ENCODE assay signal across 11 cellular contexts in the genomic region with DNA sequence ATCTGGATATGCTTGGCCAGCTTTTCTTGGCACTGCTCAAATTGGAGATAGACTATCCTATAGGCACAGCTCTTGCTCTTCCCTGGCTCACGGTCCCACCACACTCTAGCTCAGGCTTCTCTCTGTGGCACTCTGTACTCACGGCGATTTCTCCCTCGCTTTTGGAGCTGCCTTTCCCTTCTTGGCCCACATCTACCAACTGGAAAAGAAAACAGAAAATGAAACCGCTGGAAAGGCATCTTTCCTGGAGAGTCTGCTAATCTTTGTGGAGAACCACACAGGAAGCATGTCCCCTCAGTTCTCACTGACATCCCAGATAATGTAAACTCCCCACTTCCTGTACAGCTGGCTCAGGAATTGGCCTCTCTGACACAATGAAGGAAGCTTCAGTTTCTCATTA.
DNase-seq lines count a peak whose midpoint lies in the region; TF ChIP-seq lines count a peak whose summit lies in the region.
"Had no signal": no experiment of that assay in that cellular context is flagged by ENCODE, and none has a peak within 500 bp of the region (broad histone marks: within the 10 kb centered on the region; RNA-seq: fewer than 3 reads in every experiment).

No MANE protein-coding gene starts in this region.

- DNase-seq in fibroblast of lung (ENCODE audit: low read depth in 2 of 2) (peak; percentile 90 to 97), prostate gland (ENCODE audit: low spot score) (no peak), NCI-H345 (lab: John Stamatoyannopoulos, UW) (no peak), NCI-H1048 (lab: John Stamatoyannopoulos, UW) (no peak), AML-193 (lab: John Stamatoyannopoulos, UW) (no peak), endodermal cell (no peak)
- DNase-seq: activated CD4-positive, alpha-beta T cell treated with anti-CD3 and anti-CD28 coated beads for 48 hours; DMS79; NCI-H1930 had no signal

- no peaks in the 10 kb centered on the region for H3K36me3 ChIP-seq in BLaER1 treated with 17β-estradiol and CSF1 and Interleukin-3, amounts not matched to agents 10 nM and 100 nM
- H3K36me3 ChIP-seq in fibroblast of lung (ENCODE audit: control insufficient read depth, insufficient read depth, low read length) (no peaks in the 10 kb centered on the region), prostate gland (no peaks in the 10 kb centered on the region), endodermal cell (ENCODE audit: control insufficient read depth, insufficient read depth, low read length) (no peaks in the 10 kb centered on the region)

- no peaks in the 10 kb centered on the region for H3K27me3 Mint-ChIP-seq in endodermal cell (ENCODE audit: insufficient read depth)

- H3K4me1 Mint-ChIP-seq in endodermal cell: peaks cover 8% of the 10 kb centered on the region

- 21% methylated on average over 5 of the region's 5 CpGs for WGBS in prostate gland
- WGBS in endodermal cell (ENCODE audit: insufficient coverage in 1 of 2, insufficient read length in 1 of 2), 2 experiments: 92 to 97% methylated on average over 5 of the region's 5 CpGs

- H3K79me2 ChIP-seq in fibroblast of lung (ENCODE audit: control insufficient read depth, insufficient read depth, low read length): no peaks in the 10 kb centered on the region

- peak overlapping the region; percentile 66 for H2AFZ ChIP-seq in fibroblast of lung (ENCODE audit: low read length)

- no peaks in the 10 kb centered on the region for H3K9me3 Mint-ChIP-seq in endodermal cell

- H3K4me3 Mint-ChIP-seq in endodermal cell: no peak overlapping the region

- H3K27me3 ChIP-seq in BLaER1 treated with 17β-estradiol and CSF1 and Interleukin-3, amounts not matched to agents 10 nM and 100 nM: no peaks in the 10 kb centered on the region
- no peaks in the 10 kb centered on the region for H3K27me3 ChIP-seq in fibroblast of lung (ENCODE audit: control insufficient read depth, insufficient read depth, low read length)
- H3K27me3 ChIP-seq in prostate gland (replicated peaks; ENCODE audit: insufficient read depth): no peaks in the 10 kb centered on the region
- no peaks in the 10 kb centered on the region for H3K27me3 ChIP-seq in endodermal cell (ENCODE audit: control insufficient read depth, insufficient read depth, low read length, poor library complexity, severe bottlenecking)

- no peak for TF ChIP-seq CTCF in fibroblast of lung (conservative IDR thresholded peaks at IDR 0.05 in 1 of 2, IDR thresholded peaks at IDR 0.05 in 1 of 2; ENCODE audit: low read depth in 1 of 2, low read length in 2 of 2)
- no peak for TF ChIP-seq CTCF in prostate gland (IDR thresholded peaks at IDR 0.05)
- no peak for TF ChIP-seq CTCF in endodermal cell (conservative IDR thresholded peaks at IDR 0.05)

- peak overlapping the region in 4 of 11 experiments; percentile 3 to 35 (median 18); a peak in 7 of 22 replicates for H3K9ac ChIP-seq in BLaER1 treated with 17β-estradiol and CSF1 and Interleukin-3, amounts not matched to agents 10 nM and 100 nM
- H3K9ac ChIP-seq in fibroblast of lung (ENCODE audit: insufficient read depth, low read length): no peak overlapping the region
- H3K9ac ChIP-seq in endodermal cell (ENCODE audit: extremely low read depth, low read length, poor library complexity, severe bottlenecking): no peak overlapping the region

- peaks cover 14 to 23% (median 18%) of the 10 kb centered on the region in 10 experiments for H3K4me1 ChIP-seq in BLaER1 treated with 17β-estradiol and CSF1 and Interleukin-3, amounts not matched to agents 10 nM and 100 nM
- peaks cover 7% of the 10 kb centered on the region for H3K4me1 ChIP-seq in fibroblast of lung (ENCODE audit: control insufficient read depth, extremely low read depth, insufficient read depth, low read length)
- H3K4me1 ChIP-seq in prostate gland (replicated peaks): no peaks in the 10 kb centered on the region
- no peaks in the 10 kb centered on the region for H3K4me1 ChIP-seq in endodermal cell (ENCODE audit: control insufficient read depth, insufficient read depth, low read length)

- H3K4me2 ChIP-seq in BLaER1 treated with 17β-estradiol and CSF1 and Interleukin-3, amounts not matched to agents 10 nM and 100 nM: peak overlapping the region; percentile 59 to 85 (median 68)
- peak overlapping the region; percentile 74 for H3K4me2 ChIP-seq in fibroblast of lung (ENCODE audit: extremely low read depth, insufficient read depth, low read length)

- no peak overlapping the region for H3K27ac Mint-ChIP-seq in endodermal cell

- no peaks in the 10 kb centered on the region for H4K20me1 ChIP-seq in BLaER1 treated with 17β-estradiol and CSF1 and Interleukin-3, amounts not matched to agents 10 nM and 100 nM
- no peaks in the 10 kb centered on the region for H4K20me1 ChIP-seq in fibroblast of lung (ENCODE audit: control insufficient read depth, extremely low read depth, insufficient read depth, low read length)

- intact Hi-C loops in prostate gland (cut with DNase I): no loop called here

- H3K9me3 ChIP-seq in BLaER1 treated with 17β-estradiol and CSF1 and Interleukin-3, amounts not matched to agents 10 nM and 100 nM (replicated peaks in 1 of 11): peaks cover 13 to 26% (median 16%) of the 10 kb centered on the region in 11 experiments; a peak in 21 of 22 replicates
- no peaks in the 10 kb centered on the region for H3K9me3 ChIP-seq in fibroblast of lung (ENCODE audit: control insufficient read depth, insufficient read depth, low read depth, low read length)
- no peaks in the 10 kb centered on the region for H3K9me3 ChIP-seq in prostate gland
- H3K9me3 ChIP-seq in endodermal cell (ENCODE audit: control insufficient read depth, low read length): peaks cover 16% of the 10 kb centered on the region

- H3K27ac ChIP-seq in BLaER1 treated with 17β-estradiol and CSF1 and Interleukin-3, amounts not matched to agents 10 nM and 100 nM: peak overlapping the region in 9 of 11 experiments; percentile 9 to 73 (median 53); a peak in 14 of 22 replicates
- H3K27ac ChIP-seq in fibroblast of lung (ENCODE audit: insufficient read depth, low read length) (peak overlapping the region; percentile 73), prostate gland (peak overlapping the region; percentile 16 to 67), endodermal cell (ENCODE audit: low read depth, low read length) (no peak overlapping the region)

- TF ChIP-seq POLR2A in prostate gland (IDR thresholded peaks at IDR 0.05): no peak

- H3K4me3 ChIP-seq in BLaER1 treated with 17β-estradiol and CSF1 and Interleukin-3, amounts not matched to agents 10 nM and 100 nM: peak overlapping the region in 3 of 10 experiments; percentile 5 to 12 (median 10); a peak in 4 of 20 replicates
- H3K4me3 ChIP-seq in fibroblast of lung (replicated peaks in 1 of 4; ENCODE audit: control extremely low read depth in 1 of 4, insufficient read depth in 1 of 4, low read depth in 3 of 4, low read length in 4 of 4): peak overlapping the region; percentile 0 to 41 (median 20)
- no peak overlapping the region for H3K4me3 ChIP-seq in prostate gland
- no peak overlapping the region for H3K4me3 ChIP-seq in endodermal cell (ENCODE audit: low read length)

- no peaks in the 10 kb centered on the region for H3K36me3 Mint-ChIP-seq in endodermal cell (ENCODE audit: low read depth)

TF ChIP-seq in PFSK-1, 5 proteins besides CTCF, POLR2A, EP300 and RAD21:
- TF ChIP-seq, protein P1, sequence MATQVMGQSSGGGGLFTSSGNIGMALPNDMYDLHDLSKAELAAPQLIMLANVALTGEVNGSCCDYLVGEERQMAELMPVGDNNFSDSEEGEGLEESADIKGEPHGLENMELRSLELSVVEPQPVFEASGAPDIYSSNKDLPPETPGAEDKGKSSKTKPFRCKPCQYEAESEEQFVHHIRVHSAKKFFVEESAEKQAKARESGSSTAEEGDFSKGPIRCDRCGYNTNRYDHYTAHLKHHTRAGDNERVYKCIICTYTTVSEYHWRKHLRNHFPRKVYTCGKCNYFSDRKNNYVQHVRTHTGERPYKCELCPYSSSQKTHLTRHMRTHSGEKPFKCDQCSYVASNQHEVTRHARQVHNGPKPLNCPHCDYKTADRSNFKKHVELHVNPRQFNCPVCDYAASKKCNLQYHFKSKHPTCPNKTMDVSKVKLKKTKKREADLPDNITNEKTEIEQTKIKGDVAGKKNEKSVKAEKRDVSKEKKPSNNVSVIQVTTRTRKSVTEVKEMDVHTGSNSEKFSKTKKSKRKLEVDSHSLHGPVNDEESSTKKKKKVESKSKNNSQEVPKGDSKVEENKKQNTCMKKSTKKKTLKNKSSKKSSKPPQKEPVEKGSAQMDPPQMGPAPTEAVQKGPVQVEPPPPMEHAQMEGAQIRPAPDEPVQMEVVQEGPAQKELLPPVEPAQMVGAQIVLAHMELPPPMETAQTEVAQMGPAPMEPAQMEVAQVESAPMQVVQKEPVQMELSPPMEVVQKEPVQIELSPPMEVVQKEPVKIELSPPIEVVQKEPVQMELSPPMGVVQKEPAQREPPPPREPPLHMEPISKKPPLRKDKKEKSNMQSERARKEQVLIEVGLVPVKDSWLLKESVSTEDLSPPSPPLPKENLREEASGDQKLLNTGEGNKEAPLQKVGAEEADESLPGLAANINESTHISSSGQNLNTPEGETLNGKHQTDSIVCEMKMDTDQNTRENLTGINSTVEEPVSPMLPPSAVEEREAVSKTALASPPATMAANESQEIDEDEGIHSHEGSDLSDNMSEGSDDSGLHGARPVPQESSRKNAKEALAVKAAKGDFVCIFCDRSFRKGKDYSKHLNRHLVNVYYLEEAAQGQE (IDR thresholded peaks at IDR 0.05; ENCODE audit: insufficient read depth in 1 of 2, low read depth in 2 of 2, low read length in 2 of 2): peak in 1 of 2 experiments; percentile 56; a peak in 1 of 4 replicates
- no peak for TF ChIP-seq TAF1 (IDR thresholded peaks at IDR 0.05; ENCODE audit: borderline replicate concordance, insufficient read depth, low read length)
- peak; percentile 68; the same call in 1 of the 2 replicates for TF ChIP-seq SIN3A (IDR thresholded peaks at IDR 0.05; ENCODE audit: borderline replicate concordance, insufficient read depth, low read length)
- TF ChIP-seq FOXP2 (optimal IDR thresholded peaks at IDR 0.05; ENCODE audit: borderline replicate concordance, extremely low read depth, extremely low read length, insufficient read depth): no peak
- TF ChIP-seq POLR2AphosphoS5 (IDR thresholded peaks at IDR 0.05; ENCODE audit: low read depth, low read length): no peak

Comparison
In these comparisons a context has a peak if more than half of its experiments do, and no peak if none do; other contexts are left out.
1. H3K4me3 ChIP-seq: peak in fibroblast of lung (4 of 4); none in prostate gland (0 of 2) and endodermal cell (single experiment).
2. DNase-seq: peak in fibroblast of lung (2 of 2); none in prostate gland (single experiment), NCI-H345 (single experiment), NCI-H1048 (single experiment), AML-193 (0 of 2) and endodermal cell (single experiment).